29 cellular contexts compared by ENCODE assay signal in the genomic region with DNA sequence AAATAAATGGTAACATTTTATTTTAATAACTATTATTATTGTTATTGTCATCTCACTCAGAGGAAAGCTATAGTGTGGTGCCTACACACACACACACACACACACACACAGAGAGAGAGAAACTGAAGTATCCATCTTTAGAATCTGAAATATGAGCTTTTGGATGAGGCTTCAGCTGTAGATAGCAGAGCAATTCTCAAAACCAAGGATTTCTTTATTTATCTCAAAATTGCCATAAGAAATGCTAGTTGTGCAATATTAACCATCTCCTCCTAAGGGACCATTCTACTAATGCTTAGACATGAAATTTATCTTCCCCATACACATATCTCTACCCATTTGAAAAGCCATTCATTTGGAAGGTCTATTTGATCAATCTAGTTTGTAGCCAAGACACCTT. TPM values are rescaled to one million over a fixed set of nuclear protein-coding genes. Genes with fewer than 3 reads are reported as not detected.
"Had no signal": no experiment of that assay in that cellular context is flagged by ENCODE, and none has a peak within 500 bp of the region (broad histone marks: within the 10 kb centered on the region; RNA-seq: fewer than 3 reads in every experiment).

No MANE protein-coding gene starts in this region.

- H3K4me3 ChIP-seq: left lung, lower lobe of right lung, pancreas, prostate gland, skin epidermis, stomach, suprapubic skin, thoracic aorta, tibial artery, upper lobe of right lung had no signal

- ATAC-seq: left lung; lower lobe of right lung; naive thymus-derived CD8-positive, alpha-beta T cell; pancreas; right cardiac atrium; sciatic nerve; stimulated activated naive B cell treated with anti-CD40 and anti-IgM and Interleukin-4, amounts not matched to agents 10 μg/mL and 1 μg/mL and 100 μg/mL, for 72 hours; stimulated activated naive CD8-positive, alpha-beta T cell treated with anti-CD3 and anti-CD28 coated beads, Interleukin-15, Interleukin-2, amounts not matched to agents 100 U/mL and 50 U/mL, for 24 hours; upper lobe of right lung had no signal

- H3K27ac ChIP-seq: left lung, lower lobe of right lung, pancreas, prostate gland, skin epidermis, stomach, suprapubic skin, thoracic aorta, tibial artery, upper lobe of right lung had no signal

- H3K9me3 ChIP-seq: lower lobe of right lung, pancreas, prostate gland, stomach, suprapubic skin, thoracic aorta, tibial artery, upper lobe of right lung had no signal

- H3K4me1 ChIP-seq: left lung, lower lobe of right lung, pancreas, prostate gland, suprapubic skin, tibial artery, upper lobe of right lung had no signal

- H3K27me3 ChIP-seq: left lung, pancreas, stomach, suprapubic skin, tibial artery, upper lobe of right lung had no signal

- H3K36me3 ChIP-seq: left lung, lower lobe of right lung, pancreas, prostate gland, stomach, suprapubic skin, thoracic aorta, tibial artery, upper lobe of right lung had no signal

- DNase-seq: hypothalamus; immature natural killer cell; kidney; left colon; left lung; lower lobe of right lung; mammary epithelial cell; mesenchymal stem cell; naive thymus-derived CD8-positive, alpha-beta T cell; nucleus accumbens; pancreas; posterior cingulate gyrus; retina; right cardiac atrium; stimulated activated CD4-positive, alpha-beta T cell treated with anti-CD3 and anti-CD28 coated beads, Interleukin-12 subunit alpha, Interleukin-12 subunit beta, amount 100 ng/mL, for 4 hours; stimulated activated CD4-positive, alpha-beta T cell treated with anti-CD3 and anti-CD28 coated beads, Interleukin-15, amount 100 ng/mL, for 24 hours; stimulated activated CD4-positive, alpha-beta T cell treated with anti-CD3 and anti-CD28 coated beads, Interleukin-2, amount 100 ng/mL, for 24 hours; stimulated activated CD4-positive, alpha-beta T cell treated with anti-CD3 and anti-CD28 coated beads, Interleukin-4, amount 100 ng/mL, for 1 hour; stimulated activated naive B cell treated with anti-CD40 and anti-IgM and Interleukin-4, amounts not matched to agents 10 μg/mL and 1 μg/mL and 100 μg/mL, for 72 hours; stimulated activated naive CD8-positive, alpha-beta T cell treated with anti-CD3 and anti-CD28 coated beads, Interleukin-15, Interleukin-2, amounts not matched to agents 100 U/mL and 50 U/mL, for 24 hours; stomach; tibial artery; trophoblast cell; upper lobe of right lung had no signal

RNA-seq across cellular contexts. Expression of gene SGMS2, which starts 50.1 kb away (rescaled TPM):
- total RNA-seq: naive thymus-derived CD8-positive, alpha-beta T cell had no signal
